Comparison of ENCODE assay signal across 1 cellular context in genomic region chr1:85109475-85109874, GRCh38.
TF ChIP-seq lines count a peak whose summit lies in the region.

No MANE protein-coding gene starts in this region.

TF ChIP-seq in K562, 482 proteins besides CTCF, POLR2A, EP300 and RAD21 (continued from another document):
- no peak for TF ChIP-seq MITF (IDR thresholded peaks at IDR 0.05)
- no peak for TF ChIP-seq RBM17 (IDR thresholded peaks at IDR 0.05; ENCODE audit: borderline replicate concordance, low read depth, low read length)
- TF ChIP-seq ARID2 (IDR thresholded peaks at IDR 0.05) = peak; percentile 87
- TF ChIP-seq, protein P1, sequence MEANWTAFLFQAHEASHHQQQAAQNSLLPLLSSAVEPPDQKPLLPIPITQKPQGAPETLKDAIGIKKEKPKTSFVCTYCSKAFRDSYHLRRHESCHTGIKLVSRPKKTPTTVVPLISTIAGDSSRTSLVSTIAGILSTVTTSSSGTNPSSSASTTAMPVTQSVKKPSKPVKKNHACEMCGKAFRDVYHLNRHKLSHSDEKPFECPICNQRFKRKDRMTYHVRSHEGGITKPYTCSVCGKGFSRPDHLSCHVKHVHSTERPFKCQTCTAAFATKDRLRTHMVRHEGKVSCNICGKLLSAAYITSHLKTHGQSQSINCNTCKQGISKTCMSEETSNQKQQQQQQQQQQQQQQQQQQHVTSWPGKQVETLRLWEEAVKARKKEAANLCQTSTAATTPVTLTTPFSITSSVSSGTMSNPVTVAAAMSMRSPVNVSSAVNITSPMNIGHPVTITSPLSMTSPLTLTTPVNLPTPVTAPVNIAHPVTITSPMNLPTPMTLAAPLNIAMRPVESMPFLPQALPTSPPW (CRISPR knock-in tag; IDR thresholded peaks at IDR 0.05) = 0 out of 2 replicates have a peak, but pooled peaks have one; percentile 23
- TF ChIP-seq FOXJ3 (CRISPR knock-in tag; IDR thresholded peaks at IDR 0.05) = no peak
- TF ChIP-seq SMC3 (conservative IDR thresholded peaks at IDR 0.05; ENCODE audit: insufficient read depth, low read depth, low read length) = peak; percentile 95
- no peak for TF ChIP-seq TCF3 (CRISPR knock-in tag; IDR thresholded peaks at IDR 0.05)
- TF ChIP-seq KAT8 (IDR thresholded peaks at IDR 0.05; ENCODE audit: low read depth) = no peak
- TF ChIP-seq ZNF561 (CRISPR knock-in tag; conservative IDR thresholded peaks at IDR 0.05) = no peak
- peak; percentile 53; the same call in 1 of the 2 replicates for TF ChIP-seq CC2D1A (IDR thresholded peaks at IDR 0.05)
- TF ChIP-seq L3MBTL2 (IDR thresholded peaks at IDR 0.05) = 0 out of 2 replicates have a peak, but pooled peaks have one; percentile 35
- peak; percentile 64 for TF ChIP-seq MYC (IDR thresholded peaks at IDR 0.05; ENCODE audit: low read depth, low read length)
- TF ChIP-seq MYC (CRISPR knock-in tag; IDR thresholded peaks at IDR 0.05; ENCODE audit: borderline replicate concordance, low read depth) = no peak
- TF ChIP-seq BHLHE40 (IDR thresholded peaks at IDR 0.05; ENCODE audit: low read length) = no peak
